In the genomic region with DNA sequence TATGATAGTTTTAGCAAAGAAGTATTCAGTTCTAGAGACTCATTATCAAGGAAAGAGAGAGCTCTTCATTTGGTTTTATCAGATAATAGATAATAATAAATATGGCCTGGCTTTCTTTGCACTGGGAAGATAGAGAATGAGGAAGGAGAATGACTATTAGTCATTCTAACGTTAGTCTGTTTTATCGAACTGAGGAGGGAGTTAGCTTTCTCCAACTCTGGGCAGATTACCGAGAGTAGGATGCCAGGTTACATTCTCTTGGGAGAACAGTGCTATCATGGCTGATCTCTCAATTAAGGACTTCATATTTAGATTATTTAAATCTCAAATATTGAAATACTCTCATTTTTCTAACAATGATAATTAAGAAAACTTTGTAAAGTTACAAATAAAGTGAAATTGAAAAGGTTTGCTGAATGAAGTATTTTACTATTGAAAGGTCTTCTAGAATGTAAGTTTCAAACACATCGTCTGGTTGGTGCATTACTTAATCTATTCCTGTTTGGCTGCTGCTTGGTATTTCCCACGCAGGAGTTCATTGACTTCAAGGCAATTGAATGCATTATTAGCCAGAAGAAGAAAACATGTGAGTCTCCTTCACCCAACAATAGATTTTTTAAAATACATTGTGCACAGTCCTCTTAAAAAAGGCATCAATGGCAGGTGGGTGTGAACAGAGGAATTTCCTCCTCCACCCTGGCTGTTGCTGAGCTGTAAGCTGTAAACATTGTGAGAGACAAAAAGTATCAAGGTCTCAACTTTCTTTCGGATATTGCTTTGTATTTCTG, we compare ENCODE assay signal across 15 cellular contexts.
DNase-seq lines count a peak whose midpoint lies in the region; ATAC-seq and TF ChIP-seq lines count a peak whose summit lies in the region.
"Had no signal": no experiment of that assay in that cellular context is flagged by ENCODE, and none has a peak within 500 bp of the region (broad histone marks: within the 10 kb centered on the region; RNA-seq: fewer than 3 reads in every experiment).

No MANE protein-coding gene starts in this region.

- H3F3A ChIP-seq in GM23248 (ENCODE audit: insufficient read depth) (peaks cover 64% of the 10 kb centered on the region), OCI-LY1 (ENCODE audit: insufficient read depth, low read length) (no peaks in the 10 kb centered on the region)

- H3K9me2 ChIP-seq in GM23248 (ENCODE audit: insufficient read depth), result no peaks in the 10 kb centered on the region
- no peaks in the 10 kb centered on the region for H3K9me2 ChIP-seq in OCI-LY1 (ENCODE audit: low read depth, low read length)

- peak overlapping the region; percentile 55 for H3K4me2 ChIP-seq in GM23248 (ENCODE audit: unreplicated experiment)
- peak overlapping the region; percentile 3; the same call in 1 of the 2 replicates for H3K4me2 ChIP-seq in OCI-LY1 (ENCODE audit: low read length)
- H3K4me2 ChIP-seq in osteoblast (ENCODE audit: insufficient read depth, low read length), result peak overlapping the region; percentile 25

- peak overlapping the region; percentile 16 for H3K9ac ChIP-seq in GM23248
- H3K9ac ChIP-seq in OCI-LY1 (ENCODE audit: low read length), result no peak overlapping the region

- in situ Hi-C loops in GM23248 (cut with MboI), result no loop called here

- H3K27ac ChIP-seq in GM23248 (peak overlapping the region; percentile 31), OCI-LY1 (ENCODE audit: low read depth, low read length, poor library complexity, severe bottlenecking) (no peak overlapping the region), osteoblast (ENCODE audit: low read depth, low read length) (peak overlapping the region; percentile 60)

- H3K79me2 ChIP-seq in GM23248 (ENCODE audit: insufficient read depth), result peaks cover 99% of the 10 kb centered on the region
- peaks cover 98% of the 10 kb centered on the region for H3K79me2 ChIP-seq in OCI-LY1 (ENCODE audit: insufficient read depth, low read length)
- peaks cover 96% of the 10 kb centered on the region for H3K79me2 ChIP-seq in osteoblast (ENCODE audit: insufficient read depth, low read length)

- H3K27me3 ChIP-seq in GM23248 (replicated peaks; ENCODE audit: insufficient read depth) (no peaks in the 10 kb centered on the region), OCI-LY1 (ENCODE audit: insufficient read depth, low read length) (no peaks in the 10 kb centered on the region), osteoblast (ENCODE audit: insufficient read depth, low read length) (no peaks in the 10 kb centered on the region)

- H3K36me3 ChIP-seq in GM23248 (ENCODE audit: low read depth), result no peaks in the 10 kb centered on the region; the same call in 1 of the 2 replicates
- peaks cover 53% of the 10 kb centered on the region for H3K36me3 ChIP-seq in OCI-LY1 (ENCODE audit: insufficient read depth, low read length)
- peaks cover 30% of the 10 kb centered on the region for H3K36me3 ChIP-seq in osteoblast (ENCODE audit: insufficient read depth, low read length)

- H3K4me1 ChIP-seq in GM23248 (ENCODE audit: insufficient read depth) (peaks cover 65% of the 10 kb centered on the region), OCI-LY1 (ENCODE audit: insufficient read depth, low read length, severe bottlenecking) (peaks cover 69% of the 10 kb centered on the region), osteoblast (ENCODE audit: insufficient read depth, low read length) (peaks cover 56% of the 10 kb centered on the region)

- peak overlapping the region; percentile 31; the same call in 1 of the 2 replicates for H3K4me3 ChIP-seq in GM23248
- H3K4me3 ChIP-seq in OCI-LY1 (ENCODE audit: low read depth, low read length, poor library complexity, severe bottlenecking), result no peak overlapping the region
- H3K4me3 ChIP-seq in cardiac fibroblast (replicated peaks in 1 of 2; ENCODE audit: low read depth in 2 of 2, low read length in 2 of 2), result no peak overlapping the region
- no peak overlapping the region for H3K4me3 ChIP-seq in osteoblast (ENCODE audit: insufficient read depth, low read length)
- H3K4me3 ChIP-seq: lung had no signal

- no peak overlapping the region for H2AFZ ChIP-seq in GM23248
- H2AFZ ChIP-seq in OCI-LY1 (ENCODE audit: low read length), result no peak overlapping the region
- no peak overlapping the region for H2AFZ ChIP-seq in osteoblast (ENCODE audit: low read length)

- H4K20me1 ChIP-seq in GM23248 (ENCODE audit: insufficient read depth) (peaks cover 20% of the 10 kb centered on the region), OCI-LY1 (ENCODE audit: insufficient read depth, low read length) (no peaks in the 10 kb centered on the region), osteoblast (ENCODE audit: insufficient read depth, low read length) (peaks cover 44% of the 10 kb centered on the region)

- WGBS in GM23248 (ENCODE audit: low coverage in 1 of 2, low lambda C conversion rate in 2 of 2, missing lambda C conversion rate in 2 of 2), 2 experiments, result 11 to 15% methylated on average over 6 of the region's 6 CpGs

- DNase-seq in GM23248 (peak; percentile 55), cardiac fibroblast (ENCODE audit: low read depth in 2 of 2) (peak; percentile 54 to 66), osteoblast (ENCODE audit: insufficient read length, low spot score, missing footprints) (peak; percentile 38)
- no peak for DNase-seq in activated naive CD4-positive, alpha-beta T cell treated with Interleukin-2 at 50 U/mL for 16 hours
- DNase-seq: activated CD8-positive, alpha-beta memory T cell treated with anti-CD3 and anti-CD28 coated beads, Interleukin-2, amount 50 U/mL, for 48 hours; CD8-positive, alpha-beta T cell; cortex of kidney; stimulated activated naive CD4-positive, alpha-beta T cell treated with Interleukin-2 at 50 U/mL for 16 hours had no signal

- no peak for TF ChIP-seq CTCF in OCI-LY1 (IDR thresholded peaks at IDR 0.05; ENCODE audit: low read length)
- no peak for TF ChIP-seq CTCF in cardiac fibroblast (IDR thresholded peaks at IDR 0.05; ENCODE audit: low read depth, low read length)
- TF ChIP-seq CTCF in osteoblast (IDR thresholded peaks at IDR 0.05; ENCODE audit: extremely low read depth, low read depth, low read length), result no peak

- ATAC-seq in HG03342 (IDR thresholded peaks at IDR 0.05; ENCODE audit: unreplicated experiment) (no peak), HG03280 (IDR thresholded peaks at IDR 0.05; ENCODE audit: unreplicated experiment) (no peak), GM21528 (IDR thresholded peaks at IDR 0.05; ENCODE audit: low FRiP score, unreplicated experiment) (no peak)
- ATAC-seq: activated CD4-positive, CD25-positive, alpha-beta regulatory T cell treated with anti-CD3 and anti-CD28 coated beads, Interleukin-2, amount 50 U/mL, for 24 hours; CD8-positive, alpha-beta T cell; esophagus mucosa had no signal

- H3K9me3 ChIP-seq in GM23248 (ENCODE audit: low read depth), result no peaks in the 10 kb centered on the region
- no peaks in the 10 kb centered on the region for H3K9me3 ChIP-seq in OCI-LY1 (ENCODE audit: low read length)
- no peaks in the 10 kb centered on the region for H3K9me3 ChIP-seq in osteoblast (ENCODE audit: low read depth, low read length)

Comparison
In these comparisons a context has a peak if more than half of its experiments do, and no peak if none do; other contexts are left out.
1. H3K4me2 ChIP-seq: peak in every context shown above with its lines; median percentile 55 in GM23248; 25 in osteoblast; 3 in OCI-LY1.